1 cellular context compared by ENCODE assay signal in the genomic region with DNA sequence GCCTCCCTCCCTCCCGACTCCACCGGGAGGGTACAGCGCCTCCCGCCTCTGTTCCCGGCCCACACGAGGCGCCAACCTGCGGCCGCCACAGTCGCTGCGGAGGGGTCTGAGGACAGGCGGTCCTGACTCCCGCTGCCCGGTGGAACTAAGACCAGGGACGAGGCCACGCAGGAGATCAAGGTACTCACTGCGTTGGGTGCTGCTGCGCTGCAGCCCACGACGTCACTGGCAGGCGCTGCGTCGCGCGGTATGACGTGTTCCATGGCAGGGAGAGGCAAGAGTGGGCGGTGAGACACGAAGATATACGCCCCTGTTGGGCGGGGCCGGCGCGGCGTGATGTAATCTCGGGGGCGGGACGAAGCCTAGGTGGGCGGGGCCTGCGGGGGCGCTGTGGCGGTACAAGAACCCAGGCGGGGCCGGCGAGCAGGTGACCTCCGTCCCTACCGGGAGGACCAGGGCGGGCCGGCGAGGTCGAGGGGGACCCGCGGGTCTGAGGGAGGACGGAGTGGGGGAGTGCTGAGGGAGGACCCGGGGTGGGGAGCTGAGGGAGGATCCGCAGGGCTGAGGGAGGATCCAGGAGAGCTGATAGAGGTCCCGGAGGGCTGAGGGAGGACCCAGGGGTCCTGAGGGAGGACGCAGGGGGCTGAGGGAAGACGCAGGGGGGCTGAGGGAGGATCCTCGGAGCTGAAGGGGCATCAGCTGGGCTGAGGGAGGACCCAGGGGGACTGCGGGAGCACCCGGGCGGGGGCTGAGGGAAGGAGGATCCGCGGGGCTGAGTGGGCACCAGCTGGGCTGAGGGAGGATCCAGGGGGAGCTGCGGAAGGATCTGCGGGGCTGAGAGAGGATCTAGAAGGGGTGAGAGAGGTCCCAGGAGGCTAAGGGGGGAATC.
TF ChIP-seq lines count a peak whose summit lies in the region.

A gene (minus strand): TSS at position 227 of the 889 bp plus-strand sequence. CDS start 1,039 bp downstream, outside the sequence.

TF ChIP-seq in K562, 482 proteins besides CTCF, POLR2A, EP300 and RAD21 (continued from another document and continues in another):
- TF ChIP-seq POLR2AphosphoS2 (IDR thresholded peaks at IDR 0.05; ENCODE audit: low read length) (peak; percentile 48; the same call in 1 of the 2 replicates), TBL1XR1 (IDR thresholded peaks at IDR 0.05; ENCODE audit: low read length in 2 of 2) (peak in 1 of 2 experiments; percentile 99), ZNF263 (CRISPR knock-in tag; IDR thresholded peaks at IDR 0.05; ENCODE audit: borderline replicate concordance) (peak; percentile 99), CC2D1A (IDR thresholded peaks at IDR 0.05) (peak; percentile 52; the same call in 1 of the 2 replicates), MCM5 (IDR thresholded peaks at IDR 0.05; ENCODE audit: low read depth) (no peak), NRF1 (conservative IDR thresholded peaks at IDR 0.05 in 1 of 2, IDR thresholded peaks at IDR 0.05 in 1 of 2) (peak; percentile 82 to 85), NFYB (IDR thresholded peaks at IDR 0.05; ENCODE audit: extremely low read depth, insufficient read length) (peak; percentile 6), CBFA2T2 (conservative IDR thresholded peaks at IDR 0.05) (no peak), RAD51 (IDR thresholded peaks at IDR 0.05; ENCODE audit: borderline replicate concordance, low read depth) (peak; percentile 54; the same call in 1 of the 2 replicates), ZNF121 (CRISPR knock-in tag; conservative IDR thresholded peaks at IDR 0.05) (no peak), SAFB (IDR thresholded peaks at IDR 0.05; ENCODE audit: borderline replicate concordance, low read depth, low read length) (no peak), MIER1 (IDR thresholded peaks at IDR 0.05; ENCODE audit: low read depth) (0 out of 2 replicates have a peak, but pooled peaks have one; percentile 62), GABPB1 (CRISPR knock-in tag; IDR thresholded peaks at IDR 0.05) (peak; percentile 67), HLTF (IDR thresholded peaks at IDR 0.05) (no peak), ZNF551 (CRISPR knock-in tag; IDR thresholded peaks at IDR 0.05) (no peak), SMARCB1 (IDR thresholded peaks at IDR 0.05; ENCODE audit: insufficient read length, low read depth) (no peak), RB1 (IDR thresholded peaks at IDR 0.05; ENCODE audit: low read depth) (peak; percentile 57), ZFX (CRISPR knock-in tag; IDR thresholded peaks at IDR 0.05) (peak; percentile 76), EP400 (IDR thresholded peaks at IDR 0.05) (peak; percentile 89), ZNF764 (CRISPR knock-in tag; IDR thresholded peaks at IDR 0.05; ENCODE audit: low read depth) (no peak), HMGN3 (IDR thresholded peaks at IDR 0.05; ENCODE audit: borderline replicate concordance, extremely low read depth, insufficient read length, low read depth, low read length) (peak; percentile 95), ZNF134 (CRISPR knock-in tag; conservative IDR thresholded peaks at IDR 0.05) (no peak), TAL1 (IDR thresholded peaks at IDR 0.05) (no peak), CAMTA2 (CRISPR knock-in tag; conservative IDR thresholded peaks at IDR 0.05) (no peak)
- TF ChIP-seq, protein P1, sequence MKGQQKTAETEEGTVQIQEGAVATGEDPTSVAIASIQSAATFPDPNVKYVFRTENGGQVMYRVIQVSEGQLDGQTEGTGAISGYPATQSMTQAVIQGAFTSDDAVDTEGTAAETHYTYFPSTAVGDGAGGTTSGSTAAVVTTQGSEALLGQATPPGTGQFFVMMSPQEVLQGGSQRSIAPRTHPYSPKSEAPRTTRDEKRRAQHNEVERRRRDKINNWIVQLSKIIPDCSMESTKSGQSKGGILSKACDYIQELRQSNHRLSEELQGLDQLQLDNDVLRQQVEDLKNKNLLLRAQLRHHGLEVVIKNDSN (CRISPR knock-in tag; IDR thresholded peaks at IDR 0.05): peak; percentile 64
- TF ChIP-seq, protein P2, sequence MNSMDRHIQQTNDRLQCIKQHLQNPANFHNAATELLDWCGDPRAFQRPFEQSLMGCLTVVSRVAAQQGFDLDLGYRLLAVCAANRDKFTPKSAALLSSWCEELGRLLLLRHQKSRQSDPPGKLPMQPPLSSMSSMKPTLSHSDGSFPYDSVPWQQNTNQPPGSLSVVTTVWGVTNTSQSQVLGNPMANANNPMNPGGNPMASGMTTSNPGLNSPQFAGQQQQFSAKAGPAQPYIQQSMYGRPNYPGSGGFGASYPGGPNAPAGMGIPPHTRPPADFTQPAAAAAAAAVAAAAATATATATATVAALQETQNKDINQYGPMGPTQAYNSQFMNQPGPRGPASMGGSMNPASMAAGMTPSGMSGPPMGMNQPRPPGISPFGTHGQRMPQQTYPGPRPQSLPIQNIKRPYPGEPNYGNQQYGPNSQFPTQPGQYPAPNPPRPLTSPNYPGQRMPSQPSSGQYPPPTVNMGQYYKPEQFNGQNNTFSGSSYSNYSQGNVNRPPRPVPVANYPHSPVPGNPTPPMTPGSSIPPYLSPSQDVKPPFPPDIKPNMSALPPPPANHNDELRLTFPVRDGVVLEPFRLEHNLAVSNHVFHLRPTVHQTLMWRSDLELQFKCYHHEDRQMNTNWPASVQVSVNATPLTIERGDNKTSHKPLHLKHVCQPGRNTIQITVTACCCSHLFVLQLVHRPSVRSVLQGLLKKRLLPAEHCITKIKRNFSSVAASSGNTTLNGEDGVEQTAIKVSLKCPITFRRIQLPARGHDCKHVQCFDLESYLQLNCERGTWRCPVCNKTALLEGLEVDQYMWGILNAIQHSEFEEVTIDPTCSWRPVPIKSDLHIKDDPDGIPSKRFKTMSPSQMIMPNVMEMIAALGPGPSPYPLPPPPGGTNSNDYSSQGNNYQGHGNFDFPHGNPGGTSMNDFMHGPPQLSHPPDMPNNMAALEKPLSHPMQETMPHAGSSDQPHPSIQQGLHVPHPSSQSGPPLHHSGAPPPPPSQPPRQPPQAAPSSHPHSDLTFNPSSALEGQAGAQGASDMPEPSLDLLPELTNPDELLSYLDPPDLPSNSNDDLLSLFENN (IDR thresholded peaks at IDR 0.05; ENCODE audit: low read depth in 2 of 2, low read length in 2 of 2): no peak
- TF ChIP-seq, protein P3, sequence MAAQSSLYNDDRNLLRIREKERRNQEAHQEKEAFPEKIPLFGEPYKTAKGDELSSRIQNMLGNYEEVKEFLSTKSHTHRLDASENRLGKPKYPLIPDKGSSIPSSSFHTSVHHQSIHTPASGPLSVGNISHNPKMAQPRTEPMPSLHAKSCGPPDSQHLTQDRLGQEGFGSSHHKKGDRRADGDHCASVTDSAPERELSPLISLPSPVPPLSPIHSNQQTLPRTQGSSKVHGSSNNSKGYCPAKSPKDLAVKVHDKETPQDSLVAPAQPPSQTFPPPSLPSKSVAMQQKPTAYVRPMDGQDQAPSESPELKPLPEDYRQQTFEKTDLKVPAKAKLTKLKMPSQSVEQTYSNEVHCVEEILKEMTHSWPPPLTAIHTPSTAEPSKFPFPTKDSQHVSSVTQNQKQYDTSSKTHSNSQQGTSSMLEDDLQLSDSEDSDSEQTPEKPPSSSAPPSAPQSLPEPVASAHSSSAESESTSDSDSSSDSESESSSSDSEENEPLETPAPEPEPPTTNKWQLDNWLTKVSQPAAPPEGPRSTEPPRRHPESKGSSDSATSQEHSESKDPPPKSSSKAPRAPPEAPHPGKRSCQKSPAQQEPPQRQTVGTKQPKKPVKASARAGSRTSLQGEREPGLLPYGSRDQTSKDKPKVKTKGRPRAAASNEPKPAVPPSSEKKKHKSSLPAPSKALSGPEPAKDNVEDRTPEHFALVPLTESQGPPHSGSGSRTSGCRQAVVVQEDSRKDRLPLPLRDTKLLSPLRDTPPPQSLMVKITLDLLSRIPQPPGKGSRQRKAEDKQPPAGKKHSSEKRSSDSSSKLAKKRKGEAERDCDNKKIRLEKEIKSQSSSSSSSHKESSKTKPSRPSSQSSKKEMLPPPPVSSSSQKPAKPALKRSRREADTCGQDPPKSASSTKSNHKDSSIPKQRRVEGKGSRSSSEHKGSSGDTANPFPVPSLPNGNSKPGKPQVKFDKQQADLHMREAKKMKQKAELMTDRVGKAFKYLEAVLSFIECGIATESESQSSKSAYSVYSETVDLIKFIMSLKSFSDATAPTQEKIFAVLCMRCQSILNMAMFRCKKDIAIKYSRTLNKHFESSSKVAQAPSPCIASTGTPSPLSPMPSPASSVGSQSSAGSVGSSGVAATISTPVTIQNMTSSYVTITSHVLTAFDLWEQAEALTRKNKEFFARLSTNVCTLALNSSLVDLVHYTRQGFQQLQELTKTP (IDR thresholded peaks at IDR 0.05; ENCODE audit: low read depth in 1 of 2, partially characterized antibody in 2 of 2): no peak
- TF ChIP-seq, protein P4, sequence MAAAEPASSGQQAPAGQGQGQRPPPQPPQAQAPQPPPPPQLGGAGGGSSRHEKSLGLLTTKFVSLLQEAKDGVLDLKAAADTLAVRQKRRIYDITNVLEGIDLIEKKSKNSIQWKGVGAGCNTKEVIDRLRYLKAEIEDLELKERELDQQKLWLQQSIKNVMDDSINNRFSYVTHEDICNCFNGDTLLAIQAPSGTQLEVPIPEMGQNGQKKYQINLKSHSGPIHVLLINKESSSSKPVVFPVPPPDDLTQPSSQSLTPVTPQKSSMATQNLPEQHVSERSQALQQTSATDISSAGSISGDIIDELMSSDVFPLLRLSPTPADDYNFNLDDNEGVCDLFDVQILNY (CRISPR knock-in tag; IDR thresholded peaks at IDR 0.05): no peak
- TF ChIP-seq, protein P5, sequence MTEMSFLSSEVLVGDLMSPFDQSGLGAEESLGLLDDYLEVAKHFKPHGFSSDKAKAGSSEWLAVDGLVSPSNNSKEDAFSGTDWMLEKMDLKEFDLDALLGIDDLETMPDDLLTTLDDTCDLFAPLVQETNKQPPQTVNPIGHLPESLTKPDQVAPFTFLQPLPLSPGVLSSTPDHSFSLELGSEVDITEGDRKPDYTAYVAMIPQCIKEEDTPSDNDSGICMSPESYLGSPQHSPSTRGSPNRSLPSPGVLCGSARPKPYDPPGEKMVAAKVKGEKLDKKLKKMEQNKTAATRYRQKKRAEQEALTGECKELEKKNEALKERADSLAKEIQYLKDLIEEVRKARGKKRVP (CRISPR knock-in tag; IDR thresholded peaks at IDR 0.05): no peak
- TF ChIP-seq, protein P6, sequence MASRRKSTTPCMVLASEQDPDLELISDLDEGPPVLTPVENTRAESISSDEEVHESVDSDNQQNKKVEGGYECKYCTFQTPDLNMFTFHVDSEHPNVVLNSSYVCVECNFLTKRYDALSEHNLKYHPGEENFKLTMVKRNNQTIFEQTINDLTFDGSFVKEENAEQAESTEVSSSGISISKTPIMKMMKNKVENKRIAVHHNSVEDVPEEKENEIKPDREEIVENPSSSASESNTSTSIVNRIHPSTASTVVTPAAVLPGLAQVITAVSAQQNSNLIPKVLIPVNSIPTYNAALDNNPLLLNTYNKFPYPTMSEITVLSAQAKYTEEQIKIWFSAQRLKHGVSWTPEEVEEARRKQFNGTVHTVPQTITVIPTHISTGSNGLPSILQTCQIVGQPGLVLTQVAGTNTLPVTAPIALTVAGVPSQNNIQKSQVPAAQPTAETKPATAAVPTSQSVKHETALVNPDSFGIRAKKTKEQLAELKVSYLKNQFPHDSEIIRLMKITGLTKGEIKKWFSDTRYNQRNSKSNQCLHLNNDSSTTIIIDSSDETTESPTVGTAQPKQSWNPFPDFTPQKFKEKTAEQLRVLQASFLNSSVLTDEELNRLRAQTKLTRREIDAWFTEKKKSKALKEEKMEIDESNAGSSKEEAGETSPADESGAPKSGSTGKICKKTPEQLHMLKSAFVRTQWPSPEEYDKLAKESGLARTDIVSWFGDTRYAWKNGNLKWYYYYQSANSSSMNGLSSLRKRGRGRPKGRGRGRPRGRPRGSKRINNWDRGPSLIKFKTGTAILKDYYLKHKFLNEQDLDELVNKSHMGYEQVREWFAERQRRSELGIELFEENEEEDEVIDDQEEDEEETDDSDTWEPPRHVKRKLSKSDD (conservative IDR thresholded peaks at IDR 0.05; ENCODE audit: low read length): peak; percentile 71; the same call in 1 of the 2 replicates
- TF ChIP-seq, protein P7, sequence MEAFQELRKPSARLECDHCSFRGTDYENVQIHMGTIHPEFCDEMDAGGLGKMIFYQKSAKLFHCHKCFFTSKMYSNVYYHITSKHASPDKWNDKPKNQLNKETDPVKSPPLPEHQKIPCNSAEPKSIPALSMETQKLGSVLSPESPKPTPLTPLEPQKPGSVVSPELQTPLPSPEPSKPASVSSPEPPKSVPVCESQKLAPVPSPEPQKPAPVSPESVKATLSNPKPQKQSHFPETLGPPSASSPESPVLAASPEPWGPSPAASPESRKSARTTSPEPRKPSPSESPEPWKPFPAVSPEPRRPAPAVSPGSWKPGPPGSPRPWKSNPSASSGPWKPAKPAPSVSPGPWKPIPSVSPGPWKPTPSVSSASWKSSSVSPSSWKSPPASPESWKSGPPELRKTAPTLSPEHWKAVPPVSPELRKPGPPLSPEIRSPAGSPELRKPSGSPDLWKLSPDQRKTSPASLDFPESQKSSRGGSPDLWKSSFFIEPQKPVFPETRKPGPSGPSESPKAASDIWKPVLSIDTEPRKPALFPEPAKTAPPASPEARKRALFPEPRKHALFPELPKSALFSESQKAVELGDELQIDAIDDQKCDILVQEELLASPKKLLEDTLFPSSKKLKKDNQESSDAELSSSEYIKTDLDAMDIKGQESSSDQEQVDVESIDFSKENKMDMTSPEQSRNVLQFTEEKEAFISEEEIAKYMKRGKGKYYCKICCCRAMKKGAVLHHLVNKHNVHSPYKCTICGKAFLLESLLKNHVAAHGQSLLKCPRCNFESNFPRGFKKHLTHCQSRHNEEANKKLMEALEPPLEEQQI (IDR thresholded peaks at IDR 0.05): no peak
- TF ChIP-seq, protein P8, sequence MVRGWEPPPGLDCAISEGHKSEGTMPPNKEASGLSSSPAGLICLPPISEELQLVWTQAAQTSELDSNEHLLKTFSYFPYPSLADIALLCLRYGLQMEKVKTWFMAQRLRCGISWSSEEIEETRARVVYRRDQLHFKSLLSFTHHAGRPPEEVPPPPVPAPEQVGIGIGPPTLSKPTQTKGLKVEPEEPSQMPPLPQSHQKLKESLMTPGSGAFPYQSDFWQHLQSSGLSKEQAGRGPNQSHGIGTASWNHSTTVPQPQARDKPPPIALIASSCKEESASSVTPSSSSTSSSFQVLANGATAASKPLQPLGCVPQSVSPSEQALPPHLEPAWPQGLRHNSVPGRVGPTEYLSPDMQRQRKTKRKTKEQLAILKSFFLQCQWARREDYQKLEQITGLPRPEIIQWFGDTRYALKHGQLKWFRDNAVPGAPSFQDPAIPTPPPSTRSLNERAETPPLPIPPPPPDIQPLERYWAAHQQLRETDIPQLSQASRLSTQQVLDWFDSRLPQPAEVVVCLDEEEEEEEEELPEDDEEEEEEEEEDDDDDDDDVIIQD (CRISPR knock-in tag; IDR thresholded peaks at IDR 0.05): 0 out of 2 replicates have a peak, but pooled peaks have one; percentile 16
- TF ChIP-seq, protein P9, sequence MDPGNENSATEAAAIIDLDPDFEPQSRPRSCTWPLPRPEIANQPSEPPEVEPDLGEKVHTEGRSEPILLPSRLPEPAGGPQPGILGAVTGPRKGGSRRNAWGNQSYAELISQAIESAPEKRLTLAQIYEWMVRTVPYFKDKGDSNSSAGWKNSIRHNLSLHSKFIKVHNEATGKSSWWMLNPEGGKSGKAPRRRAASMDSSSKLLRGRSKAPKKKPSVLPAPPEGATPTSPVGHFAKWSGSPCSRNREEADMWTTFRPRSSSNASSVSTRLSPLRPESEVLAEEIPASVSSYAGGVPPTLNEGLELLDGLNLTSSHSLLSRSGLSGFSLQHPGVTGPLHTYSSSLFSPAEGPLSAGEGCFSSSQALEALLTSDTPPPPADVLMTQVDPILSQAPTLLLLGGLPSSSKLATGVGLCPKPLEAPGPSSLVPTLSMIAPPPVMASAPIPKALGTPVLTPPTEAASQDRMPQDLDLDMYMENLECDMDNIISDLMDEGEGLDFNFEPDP (CRISPR knock-in tag; IDR thresholded peaks at IDR 0.05): no peak
